ENCODE assay signal across 15 cellular contexts in genomic region chrX:154426916-154427792, GRCh38. TPM values are rescaled to one million over a fixed set of nuclear protein-coding genes. Genes with fewer than 3 reads are reported as not detected.
A peak's percentile ranks its signal among the peaks of the same experiment; 100 is the strongest.
DNase-seq lines count a peak whose midpoint lies in the region; ATAC-seq, FAIRE-seq and TF ChIP-seq lines count a peak whose summit lies in the region.
"Had no signal": no experiment of that assay in that cellular context is flagged by ENCODE, and none has a peak within 500 bp of the region (broad histone marks: within the 10 kb centered on the region; RNA-seq: fewer than 3 reads in every experiment).

No MANE protein-coding gene starts in this region.

- H3K4me1 ChIP-seq in HepG2 (ENCODE audit: insufficient read depth, low read length) (peaks cover 33% of the 10 kb centered on the region), right lobe of liver (peaks cover 0 to 11% (median 0%) of the 10 kb centered on the region in 4 donors), upper lobe of left lung (peaks cover 8 to 21% (median 11%) of the 10 kb centered on the region in 4 donors), testis (no peaks in the 10 kb centered on the region)

- 95% methylated on average over 9 of the region's 14 CpGs for WGBS in HepG2 (ENCODE audit: low lambda C conversion rate)
- WGBS in right lobe of liver (ENCODE audit: insufficient coverage, low coverage, low lambda C conversion rate, missing lambda C conversion rate): 71% methylated on average over 11 of the region's 14 CpGs
- 80 to 83% methylated on average over 6 to 14 of the region's 14 CpGs for WGBS in upper lobe of left lung, 2 donors
- WGBS in testis, 2 donors: 62 to 64% methylated on average over 9 to 14 of the region's 14 CpGs

- intact Hi-C loops in HepG2 (cut with micrococcal nuclease; ENCODE audit: unreplicated experiment) (no loop called here), right lobe of liver (cut with DNase I) (no loop called here), testis (cut with DNase I; ENCODE audit: low total_unique reads) (no loop called here)

- no peak for TF ChIP-seq EP300 in HepG2 (IDR thresholded peaks at IDR 0.05; ENCODE audit: low read depth in 2 of 2, low read length in 2 of 2)
- TF ChIP-seq EP300 in HepG2 (CRISPR knock-in tag; IDR thresholded peaks at IDR 0.05; ENCODE audit: borderline replicate concordance): no peak
- TF ChIP-seq EP300 in upper lobe of left lung (IDR thresholded peaks at IDR 0.05): no peak

- peak overlapping the region; percentile 74 for H3K4me2 ChIP-seq in HepG2 (ENCODE audit: low read depth, low read length)

- no peaks in the 10 kb centered on the region for H4K20me1 ChIP-seq in HepG2 (ENCODE audit: insufficient read depth, low read length)

- CTCF ChIA-PET in HepG2 (lab: Yijun Ruan, JAX; ENCODE audit: low intra/inter-chr PET ratio, low total read pairs): no interaction called here

- TF ChIP-seq RAD21 in HepG2 (CRISPR knock-in tag; IDR thresholded peaks at IDR 0.05): no peak

- ATAC-seq in HepG2 (no peak), right lobe of liver (no peak), upper lobe of left lung (ENCODE audit: low FRiP score in 2 of 2) (no peak), GM18873 (IDR thresholded peaks at IDR 0.05; ENCODE audit: low FRiP score, unreplicated experiment) (no peak), HG03039 (IDR thresholded peaks at IDR 0.05; ENCODE audit: unreplicated experiment) (no peak)
- ATAC-seq: activated CD4-positive, CD25-positive, alpha-beta regulatory T cell treated with anti-CD3 and anti-CD28 coated beads, Interleukin-2, amount 50 U/mL, for 24 hours; esophagus mucosa; HCT116 had no signal

- H2AFZ ChIP-seq in HepG2 (ENCODE audit: low read length): no peak overlapping the region

- no peak for FAIRE-seq in HepG2 (lab: Jason Lieb, UNC)

- TF ChIP-seq POLR2A in HepG2 (IDR thresholded peaks at IDR 0.05; ENCODE audit: insufficient read depth in 1 of 2, low read depth in 2 of 2, low read length in 2 of 2): no peak
- TF ChIP-seq POLR2A in right lobe of liver (IDR thresholded peaks at IDR 0.05): no peak
- no peak for TF ChIP-seq POLR2A in upper lobe of left lung (IDR thresholded peaks at IDR 0.05)
- TF ChIP-seq POLR2A in testis (IDR thresholded peaks at IDR 0.05): no peak

- no peaks in the 10 kb centered on the region for H3K27me3 ChIP-seq in HepG2 (ENCODE audit: control insufficient read depth in 1 of 2, insufficient read depth in 2 of 2, low read length in 2 of 2)
- no peaks in the 10 kb centered on the region for H3K27me3 ChIP-seq in right lobe of liver
- H3K27me3 ChIP-seq in upper lobe of left lung: no peaks in the 10 kb centered on the region
- H3K27me3 ChIP-seq in testis: no peaks in the 10 kb centered on the region

- H3K27ac ChIP-seq in HepG2 (ENCODE audit: extremely low read length, insufficient read depth, low read length) (no peak overlapping the region), right lobe of liver (no peak overlapping the region), upper lobe of left lung (peak overlapping the region in 2 of 4 donors; percentile 88 to 96), testis (no peak overlapping the region)
- H3K27ac ChIP-seq: parathyroid adenoma had no signal

- POLR2A ChIA-PET in HepG2 (lab: Yijun Ruan, JAX): interaction anchor here (0.8 to 3.4 kb wide), 2 partner anchors 28 to 30 kb away, joined by 3 to 24 read pairs; partner anchors contain the start of gene RPL10

- peaks cover 15% of the 10 kb centered on the region for H3K79me2 ChIP-seq in HepG2 (ENCODE audit: insufficient read depth, low read length)

- H3K4me3 ChIP-seq in HepG2 (replicated peaks in 1 of 3; ENCODE audit: insufficient read depth in 1 of 3, low read depth in 2 of 3, low read length in 3 of 3) (peak overlapping the region in 1 of 3 experiments; percentile 74; a peak in 1 of 6 replicates), right lobe of liver (no peak overlapping the region), upper lobe of left lung (peak overlapping the region in 3 of 4 donors; percentile 75 to 92 (median 76)), testis (no peak overlapping the region)

- H3K36me3 ChIP-seq in HepG2 (replicated peaks in 1 of 2; ENCODE audit: control insufficient read depth in 1 of 2, insufficient read depth in 2 of 2, low read length in 2 of 2): no peaks in the 10 kb centered on the region
- H3K36me3 ChIP-seq in right lobe of liver: no peaks in the 10 kb centered on the region
- peaks cover 0 to 7% (median 2%) of the 10 kb centered on the region in 4 donors for H3K36me3 ChIP-seq in upper lobe of left lung
- no peaks in the 10 kb centered on the region for H3K36me3 ChIP-seq in testis (ENCODE audit: low read depth, missing control alignments)

- no TSS peak for BruUV-seq in HepG2 (replicated peaks; lab: Mats Ljungman, UMichigan)

- no peak overlapping the region for H3K9ac ChIP-seq in HepG2 (ENCODE audit: insufficient read depth, low read depth, low read length)
- H3K9ac ChIP-seq: parathyroid adenoma had no signal

- DNase-seq in HepG2 (ENCODE audit: low spot score): no peak
- no peak for DNase-seq in right lobe of liver
- DNase-seq in SIG-M5 (lab: John Stamatoyannopoulos, UW): peak; percentile 1
- peak; percentile 27 for DNase-seq in kidney tubule cell (ENCODE audit: low spot score)
- DNase-seq in upper lobe of left lung: no peak
- DNase-seq in testis: no peak
- DNase-seq: cerebellar nuclear complex, NCI-H1417 treated with DMSO at 0.1 percent for 48 hours, NCI-H526 had no signal

- no peaks in the 10 kb centered on the region for H3K9me3 ChIP-seq in HepG2 (ENCODE audit: low read length)
- no peaks in the 10 kb centered on the region for H3K9me3 ChIP-seq in right lobe of liver
- H3K9me3 ChIP-seq in upper lobe of left lung: peaks cover 0 to 15% (median 0%) of the 10 kb centered on the region in 4 donors
- no peaks in the 10 kb centered on the region for H3K9me3 ChIP-seq in testis

- in situ Hi-C loops in HepG2 (cut with HindIII; ENCODE audit: extremely low pct_ligation_motif_present, low pct_unique_long_range_greater_than_20kb): no loop called here

- no peak for TF ChIP-seq CTCF in HepG2 (CRISPR knock-in tag; IDR thresholded peaks at IDR 0.05)
- TF ChIP-seq CTCF in right lobe of liver (IDR thresholded peaks at IDR 0.05): no peak
- TF ChIP-seq CTCF in upper lobe of left lung (IDR thresholded peaks at IDR 0.05): no peak
- TF ChIP-seq CTCF in testis (IDR thresholded peaks at IDR 0.05): no peak

RNA-seq across cellular contexts. Expression of gene ATP6AP1, which starts 1.3 kb away (rescaled TPM):
- total RNA-seq in HepG2 (2016; rRNA removed; fragmentation: Illumina TruSeq; extraction: Trizol) (23.1 and 56.7 TPM in 2 replicates), right lobe of liver (10 to 100 TPM; 26.5 to 41.4 (median 32.4) TPM), upper lobe of left lung (100 to 1,000 TPM in 4 of 6 donors, 10 to 100 TPM in 2; 70.3 to 183 (median 108) TPM), testis (100 to 1,000 TPM in 1 of 2 donors, 10 to 100 TPM in 1; 95.1 to 158 TPM)
- 11.1 and 12.5 TPM in 2 replicates for total RNA-seq in HepG2 (2016; cell fraction: cytosol; rRNA removed; fragmentation: Illumina TruSeq; extraction: Trizol; ENCODE audit: low read depth)
- total RNA-seq in HepG2 (2016; cell fraction: insoluble cytoplasmic fraction; rRNA removed; fragmentation: Illumina TruSeq; extraction: Trizol): 18.3 and 57.2 TPM in 2 replicates
- 19.9 and 20.2 TPM in 2 replicates for total RNA-seq in HepG2 (2016; cell fraction: membrane; rRNA removed; fragmentation: Illumina TruSeq; extraction: Trizol)
- 51.0 and 62.6 TPM in 2 replicates for total RNA-seq in HepG2 (2016; cell fraction: nucleus; rRNA removed; fragmentation: Illumina TruSeq; extraction: Trizol)
- polyA plus RNA-seq in HepG2 (2011; rRNA removed) (110 and 142 TPM in 2 replicates), testis (ENCODE audit: insufficient read depth, low read depth, low replicate concordance) (119 TPM)
- 147 and 160 TPM in 2 replicates for polyA plus RNA-seq in HepG2 (2011; cell fraction: cytosol; rRNA removed)
- polyA plus RNA-seq in HepG2 (2011; cell fraction: nucleus; rRNA removed): 101 and 106 TPM in 2 replicates
- 83.1 and 96.9 TPM in 2 replicates for polyA plus RNA-seq in HepG2 (2012)
- polyA plus RNA-seq in HepG2 (2016; cell fraction: cytosol; fragmentation: Illumina TruSeq; extraction: Trizol; ENCODE audit: low read depth): 20.5 and 22.7 TPM in 2 replicates
- polyA plus RNA-seq in HepG2 (2016; cell fraction: insoluble cytoplasmic fraction; fragmentation: Illumina TruSeq; extraction: Trizol; ENCODE audit: low read depth): 31.3 and 34.5 TPM in 2 replicates
- polyA plus RNA-seq in HepG2 (2016; cell fraction: membrane; fragmentation: Illumina TruSeq; extraction: Trizol; ENCODE audit: low read depth): 23.2 and 27.2 TPM in 2 replicates
- polyA plus RNA-seq in HepG2 (2016; cell fraction: nucleus; fragmentation: Illumina TruSeq; extraction: Trizol; ENCODE audit: insufficient read depth, low read depth): 127 and 134 TPM in 2 replicates
- polyA minus RNA-seq in HepG2 (2011; rRNA and poly(A)+ RNA removed; ENCODE audit: low replicate concordance): 142 and 210 TPM in 2 replicates
- polyA minus RNA-seq in HepG2 (2011; cell fraction: cytosol; rRNA and poly(A)+ RNA removed): 79.7 and 100 TPM in 2 replicates
- 19.4 and 25.6 TPM in 2 replicates for polyA minus RNA-seq in HepG2 (2011; cell fraction: nucleus; rRNA and poly(A)+ RNA removed)

RNA-seq across cellular contexts. Expression of gene GDI1, which starts 9.8 kb away (rescaled TPM):
- total RNA-seq in HepG2 (2016; rRNA removed; fragmentation: Illumina TruSeq; extraction: Trizol) (10.9 and 17.4 TPM in 2 replicates), right lobe of liver (10 to 100 TPM; 26.8 to 37.7 (median 30.9) TPM), upper lobe of left lung (100 to 1,000 TPM in 2 of 6 donors, 10 to 100 TPM in 4; 81.2 to 237 (median 96.0) TPM), testis (100 to 1,000 TPM; 158 to 162 TPM)
- 3.6 and 5.6 TPM in 2 replicates for total RNA-seq in HepG2 (2016; cell fraction: cytosol; rRNA removed; fragmentation: Illumina TruSeq; extraction: Trizol; ENCODE audit: low read depth)
- 8.9 and 16.8 TPM in 2 replicates for total RNA-seq in HepG2 (2016; cell fraction: insoluble cytoplasmic fraction; rRNA removed; fragmentation: Illumina TruSeq; extraction: Trizol)
- 7.5 and 7.6 TPM in 2 replicates for total RNA-seq in HepG2 (2016; cell fraction: membrane; rRNA removed; fragmentation: Illumina TruSeq; extraction: Trizol)
- total RNA-seq in HepG2 (2016; cell fraction: nucleus; rRNA removed; fragmentation: Illumina TruSeq; extraction: Trizol): 13.9 and 15.7 TPM in 2 replicates
- polyA plus RNA-seq in HepG2 (2011; rRNA removed) (105 and 124 TPM in 2 replicates), testis (ENCODE audit: insufficient read depth, low read depth, low replicate concordance) (118 TPM)
- polyA plus RNA-seq in HepG2 (2011; cell fraction: cytosol; rRNA removed): 60.1 and 62.5 TPM in 2 replicates
- 582 and 608 TPM in 2 replicates for polyA plus RNA-seq in HepG2 (2011; cell fraction: nucleus; rRNA removed)
- polyA plus RNA-seq in HepG2 (2012): 57.4 and 84.6 TPM in 2 replicates
- 3.7 and 4.3 TPM in 2 replicates for polyA plus RNA-seq in HepG2 (2016; cell fraction: cytosol; fragmentation: Illumina TruSeq; extraction: Trizol; ENCODE audit: low read depth)
- 14.7 and 19.8 TPM in 2 replicates for polyA plus RNA-seq in HepG2 (2016; cell fraction: insoluble cytoplasmic fraction; fragmentation: Illumina TruSeq; extraction: Trizol; ENCODE audit: low read depth)
- 8.3 and 8.4 TPM in 2 replicates for polyA plus RNA-seq in HepG2 (2016; cell fraction: membrane; fragmentation: Illumina TruSeq; extraction: Trizol; ENCODE audit: low read depth)
- polyA plus RNA-seq in HepG2 (2016; cell fraction: nucleus; fragmentation: Illumina TruSeq; extraction: Trizol; ENCODE audit: insufficient read depth, low read depth): 82.9 and 93.3 TPM in 2 replicates
- 62.2 and 71.5 TPM in 2 replicates for polyA minus RNA-seq in HepG2 (2011; rRNA and poly(A)+ RNA removed; ENCODE audit: low replicate concordance)
- 25.7 and 26.8 TPM in 2 replicates for polyA minus RNA-seq in HepG2 (2011; cell fraction: cytosol; rRNA and poly(A)+ RNA removed)
- polyA minus RNA-seq in HepG2 (2011; cell fraction: nucleus; rRNA and poly(A)+ RNA removed): 94.9 and 97.9 TPM in 2 replicates

RNA-seq across cellular contexts. Expression of gene TAFAZZIN, which starts 15.8 kb away (rescaled TPM):
- 6.3 and 16.8 TPM in 2 replicates for total RNA-seq in HepG2 (2016; rRNA removed; fragmentation: Illumina TruSeq; extraction: Trizol)
- total RNA-seq in HepG2 (2016; cell fraction: cytosol; rRNA removed; fragmentation: Illumina TruSeq; extraction: Trizol; ENCODE audit: low read depth): 5.9 and 8.5 TPM in 2 replicates
- total RNA-seq in HepG2 (2016; cell fraction: insoluble cytoplasmic fraction; rRNA removed; fragmentation: Illumina TruSeq; extraction: Trizol): 4.8 and 17.3 TPM in 2 replicates
- 5.5 and 6.3 TPM in 2 replicates for total RNA-seq in HepG2 (2016; cell fraction: membrane; rRNA removed; fragmentation: Illumina TruSeq; extraction: Trizol)
- total RNA-seq in HepG2 (2016; cell fraction: nucleus; rRNA removed; fragmentation: Illumina TruSeq; extraction: Trizol): 17.9 and 26.2 TPM in 2 replicates
- polyA plus RNA-seq in HepG2 (2011; rRNA removed): 27.9 and 30.9 TPM in 2 replicates
- 8.7 and 11.6 TPM in 2 replicates for polyA plus RNA-seq in HepG2 (2011; cell fraction: cytosol; rRNA removed)
- 281 and 287 TPM in 2 replicates for polyA plus RNA-seq in HepG2 (2011; cell fraction: nucleus; rRNA removed)
- polyA plus RNA-seq in HepG2 (2012): 16.8 and 21.1 TPM in 2 replicates
- polyA plus RNA-seq in HepG2 (2016; cell fraction: cytosol; fragmentation: Illumina TruSeq; extraction: Trizol; ENCODE audit: low read depth): 2.5 and 2.9 TPM in 2 replicates
- polyA plus RNA-seq in HepG2 (2016; cell fraction: insoluble cytoplasmic fraction; fragmentation: Illumina TruSeq; extraction: Trizol; ENCODE audit: low read depth): 5.3 and 7.9 TPM in 2 replicates
- polyA plus RNA-seq in HepG2 (2016; cell fraction: membrane; fragmentation: Illumina TruSeq; extraction: Trizol; ENCODE audit: low read depth): 4.2 and 4.6 TPM in 2 replicates
- polyA plus RNA-seq in HepG2 (2016; cell fraction: nucleus; fragmentation: Illumina TruSeq; extraction: Trizol; ENCODE audit: insufficient read depth, low read depth): 70.8 TPM in 2 replicates
- polyA minus RNA-seq in HepG2 (2011; rRNA and poly(A)+ RNA removed; ENCODE audit: low replicate concordance): 16.6 and 35.2 TPM in 2 replicates
- 7.0 and 7.2 TPM in 2 replicates for polyA minus RNA-seq in HepG2 (2011; cell fraction: cytosol; rRNA and poly(A)+ RNA removed)
- polyA minus RNA-seq in HepG2 (2011; cell fraction: nucleus; rRNA and poly(A)+ RNA removed): 23.2 and 28.2 TPM in 2 replicates
- 10 to 100 TPM; 12.6 to 23.0 (median 17.3) TPM for total RNA-seq in right lobe of liver
- 100 to 1,000 TPM in 2 of 6 donors, 10 to 100 TPM in 4; 39.1 to 228 (median 49.9) TPM for total RNA-seq in upper lobe of left lung
- 10 to 100 TPM; 32.1 to 48.7 TPM for total RNA-seq in testis
- 11.8 TPM for polyA plus RNA-seq in testis (ENCODE audit: insufficient read depth, low read depth, low replicate concordance)

RNA-seq across cellular contexts. Expression of gene FAM50A, which starts 16.8 kb away (rescaled TPM):
- 19.5 and 30.7 TPM in 2 replicates for total RNA-seq in HepG2 (2016; rRNA removed; fragmentation: Illumina TruSeq; extraction: Trizol)
- 18.5 and 19.1 TPM in 2 replicates for total RNA-seq in HepG2 (2016; cell fraction: cytosol; rRNA removed; fragmentation: Illumina TruSeq; extraction: Trizol; ENCODE audit: low read depth)
- total RNA-seq in HepG2 (2016; cell fraction: insoluble cytoplasmic fraction; rRNA removed; fragmentation: Illumina TruSeq; extraction: Trizol): 17.1 and 33.9 TPM in 2 replicates
- total RNA-seq in HepG2 (2016; cell fraction: membrane; rRNA removed; fragmentation: Illumina TruSeq; extraction: Trizol): 22.2 and 22.4 TPM in 2 replicates
- 17.3 and 21.6 TPM in 2 replicates for total RNA-seq in HepG2 (2016; cell fraction: nucleus; rRNA removed; fragmentation: Illumina TruSeq; extraction: Trizol)
- 40.7 and 51.1 TPM in 2 replicates for polyA plus RNA-seq in HepG2 (2011; rRNA removed)
- 36.0 and 37.8 TPM in 2 replicates for polyA plus RNA-seq in HepG2 (2011; cell fraction: cytosol; rRNA removed)
- 122 and 133 TPM in 2 replicates for polyA plus RNA-seq in HepG2 (2011; cell fraction: nucleus; rRNA removed)
- 33.3 and 62.2 TPM in 2 replicates for polyA plus RNA-seq in HepG2 (2012)
- polyA plus RNA-seq in HepG2 (2016; cell fraction: cytosol; fragmentation: Illumina TruSeq; extraction: Trizol; ENCODE audit: low read depth): 26.4 and 26.9 TPM in 2 replicates
- polyA plus RNA-seq in HepG2 (2016; cell fraction: insoluble cytoplasmic fraction; fragmentation: Illumina TruSeq; extraction: Trizol; ENCODE audit: low read depth): 31.3 and 33.6 TPM in 2 replicates
- polyA plus RNA-seq in HepG2 (2016; cell fraction: membrane; fragmentation: Illumina TruSeq; extraction: Trizol; ENCODE audit: low read depth): 24.8 and 24.9 TPM in 2 replicates
- polyA plus RNA-seq in HepG2 (2016; cell fraction: nucleus; fragmentation: Illumina TruSeq; extraction: Trizol; ENCODE audit: insufficient read depth, low read depth): 55.5 and 66.5 TPM in 2 replicates
- 21.9 and 63.3 TPM in 2 replicates for polyA minus RNA-seq in HepG2 (2011; rRNA and poly(A)+ RNA removed; ENCODE audit: low replicate concordance)
- 11.7 and 12.1 TPM in 2 replicates for polyA minus RNA-seq in HepG2 (2011; cell fraction: cytosol; rRNA and poly(A)+ RNA removed)
- 22.7 and 43.5 TPM in 2 replicates for polyA minus RNA-seq in HepG2 (2011; cell fraction: nucleus; rRNA and poly(A)+ RNA removed)
- 10 to 100 TPM; 19.2 to 36.8 (median 21.9) TPM for total RNA-seq in right lobe of liver
- 100 to 1,000 TPM in 1 of 6 donors, 10 to 100 TPM in 5; 59.0 to 144 (median 72.7) TPM for total RNA-seq in upper lobe of left lung
- total RNA-seq in testis: 10 to 100 TPM; 38.4 to 38.5 TPM
- 29.6 TPM for polyA plus RNA-seq in testis (ENCODE audit: insufficient read depth, low read depth, low replicate concordance)

RNA-seq across cellular contexts. Expression of gene DNASE1L1, which starts 18.1 kb away (rescaled TPM):
- total RNA-seq in HepG2 (2016; rRNA removed; fragmentation: Illumina TruSeq; extraction: Trizol): 4.6 and 4.7 TPM in 2 replicates
- 3.2 and 3.4 TPM in 2 replicates for total RNA-seq in HepG2 (2016; cell fraction: cytosol; rRNA removed; fragmentation: Illumina TruSeq; extraction: Trizol; ENCODE audit: low read depth)
- 3.9 and 5.0 TPM in 2 replicates for total RNA-seq in HepG2 (2016; cell fraction: insoluble cytoplasmic fraction; rRNA removed; fragmentation: Illumina TruSeq; extraction: Trizol)
- total RNA-seq in HepG2 (2016; cell fraction: membrane; rRNA removed; fragmentation: Illumina TruSeq; extraction: Trizol): 8.0 and 8.2 TPM in 2 replicates
- total RNA-seq in HepG2 (2016; cell fraction: nucleus; rRNA removed; fragmentation: Illumina TruSeq; extraction: Trizol): 5.1 and 5.8 TPM in 2 replicates
- polyA plus RNA-seq in HepG2 (2011; rRNA removed): 12.3 and 16.5 TPM in 2 replicates
- 13.3 and 15.2 TPM in 2 replicates for polyA plus RNA-seq in HepG2 (2011; cell fraction: cytosol; rRNA removed)
- 17.5 and 18.0 TPM in 2 replicates for polyA plus RNA-seq in HepG2 (2011; cell fraction: nucleus; rRNA removed)
- polyA plus RNA-seq in HepG2 (2012): 8.0 and 11.7 TPM in 2 replicates
- polyA plus RNA-seq in HepG2 (2016; cell fraction: cytosol; fragmentation: Illumina TruSeq; extraction: Trizol; ENCODE audit: low read depth): 4.0 and 4.8 TPM in 2 replicates
- 4.8 and 4.9 TPM in 2 replicates for polyA plus RNA-seq in HepG2 (2016; cell fraction: insoluble cytoplasmic fraction; fragmentation: Illumina TruSeq; extraction: Trizol; ENCODE audit: low read depth)
- polyA plus RNA-seq in HepG2 (2016; cell fraction: membrane; fragmentation: Illumina TruSeq; extraction: Trizol; ENCODE audit: low read depth): 9.1 and 9.5 TPM in 2 replicates
- polyA plus RNA-seq in HepG2 (2016; cell fraction: nucleus; fragmentation: Illumina TruSeq; extraction: Trizol; ENCODE audit: insufficient read depth, low read depth): 5.5 and 8.8 TPM in 2 replicates
- polyA minus RNA-seq in HepG2 (2011; rRNA and poly(A)+ RNA removed; ENCODE audit: low replicate concordance): 24.1 and 42.4 TPM in 2 replicates
- 5.9 and 6.7 TPM in 2 replicates for polyA minus RNA-seq in HepG2 (2011; cell fraction: cytosol; rRNA and poly(A)+ RNA removed)
- 4.2 and 5.0 TPM in 2 replicates for polyA minus RNA-seq in HepG2 (2011; cell fraction: nucleus; rRNA and poly(A)+ RNA removed)
- total RNA-seq in right lobe of liver: 10 to 100 TPM; 11.7 to 19.5 (median 14.9) TPM
- 10 to 100 TPM; 18.9 to 55.5 (median 48.2) TPM for total RNA-seq in upper lobe of left lung
- 10 to 100 TPM; 36.5 to 42.2 TPM for total RNA-seq in testis
- polyA plus RNA-seq in testis (ENCODE audit: insufficient read depth, low read depth, low replicate concordance): 18.5 TPM

Comparison
In these comparisons a context has a peak if more than half of its experiments do, and no peak if none do; other contexts are left out.
1. DNase-seq: peak in SIG-M5 (single experiment) and kidney tubule cell (single experiment); none in HepG2 (single experiment), right lobe of liver (0 of 3), upper lobe of left lung (0 of 2) and testis (single experiment).
2. H3K4me3 ChIP-seq: peak in upper lobe of left lung (3 of 4); none in right lobe of liver (0 of 3) and testis (0 of 2).